ENCODE assay signal across 1 cellular context in genomic region chr11:68839054-68839865, GRCh38.
TF ChIP-seq lines count a peak whose summit lies in the region.

No MANE protein-coding gene starts in this region.

TF ChIP-seq in HepG2, 621 proteins besides CTCF, POLR2A, EP300 and RAD21 (continued from another document and continues in another):
- TF ChIP-seq TAF15 (IDR thresholded peaks at IDR 0.05; ENCODE audit: low read depth, low read length, poor library complexity, severe bottlenecking) (no peak), ZFP62 (CRISPR knock-in tag; IDR thresholded peaks at IDR 0.05) (no peak), AKNA (CRISPR knock-in tag; IDR thresholded peaks at IDR 0.05; ENCODE audit: borderline replicate concordance) (no peak), ZNF773 (CRISPR knock-in tag; IDR thresholded peaks at IDR 0.05; ENCODE audit: borderline replicate concordance) (no peak), BHLHE40 (IDR thresholded peaks at IDR 0.05; ENCODE audit: low read length) (peak; percentile 95), ZNF276 (CRISPR knock-in tag; IDR thresholded peaks at IDR 0.05; ENCODE audit: low read depth) (no peak), RARA (CRISPR knock-in tag; IDR thresholded peaks at IDR 0.05) (peak; percentile 87), STAT6 (CRISPR knock-in tag; IDR thresholded peaks at IDR 0.05; ENCODE audit: borderline replicate concordance) (no peak), KAT7 (CRISPR knock-in tag; IDR thresholded peaks at IDR 0.05; ENCODE audit: borderline replicate concordance) (no peak; the same call in 1 of the 2 replicates), ZBTB7A (CRISPR knock-in tag; IDR thresholded peaks at IDR 0.05) (no peak), ZNF44 (CRISPR knock-in tag; IDR thresholded peaks at IDR 0.05) (no peak), NRL (CRISPR knock-in tag; IDR thresholded peaks at IDR 0.05; ENCODE audit: borderline replicate concordance) (peak; percentile 81), ZNF629 (CRISPR knock-in tag; conservative IDR thresholded peaks at IDR 0.05) (no peak), ZFAT (CRISPR knock-in tag; conservative IDR thresholded peaks at IDR 0.05) (no peak), MLX (CRISPR knock-in tag; IDR thresholded peaks at IDR 0.05) (peak; percentile 77), HBP1 (CRISPR knock-in tag; IDR thresholded peaks at IDR 0.05; ENCODE audit: low read depth) (0 out of 2 replicates have a peak, but pooled peaks have one; percentile 43), SIN3A (IDR thresholded peaks at IDR 0.05; ENCODE audit: borderline replicate concordance, low read depth, low read length) (peak; percentile 53; the same call in 1 of the 2 replicates), RXRB (CRISPR knock-in tag; IDR thresholded peaks at IDR 0.05; ENCODE audit: borderline replicate concordance) (peak; percentile 100), ISL2 (CRISPR knock-in tag; IDR thresholded peaks at IDR 0.05) (no peak), MTERF4 (CRISPR knock-in tag; IDR thresholded peaks at IDR 0.05) (no peak), NR3C1 (CRISPR knock-in tag; IDR thresholded peaks at IDR 0.05) (no peak), ZFP36L2 (CRISPR knock-in tag; IDR thresholded peaks at IDR 0.05) (no peak), ZNF33B (CRISPR knock-in tag; IDR thresholded peaks at IDR 0.05) (no peak), FOSL2 (CRISPR knock-in tag; IDR thresholded peaks at IDR 0.05) (peak; percentile 47; the same call in 1 of the 2 replicates), ASH2L (IDR thresholded peaks at IDR 0.05; ENCODE audit: insufficient read length, low read depth, low read length) (peak; percentile 53), HDAC1 (CRISPR knock-in tag; IDR thresholded peaks at IDR 0.05) (peak; percentile 67), IRF9 (CRISPR knock-in tag; IDR thresholded peaks at IDR 0.05; ENCODE audit: borderline replicate concordance) (no peak), XRCC5 (optimal IDR thresholded peaks at IDR 0.05; ENCODE audit: low read length) (peak; percentile 2), ZNF747 (CRISPR knock-in tag; IDR thresholded peaks at IDR 0.05; ENCODE audit: borderline replicate concordance) (peak; percentile 92), PHB2 (IDR thresholded peaks at IDR 0.05; ENCODE audit: partially characterized antibody) (no peak), ZNF383 (CRISPR knock-in tag; IDR thresholded peaks at IDR 0.05; ENCODE audit: borderline replicate concordance) (no peak), JUNB (CRISPR knock-in tag; IDR thresholded peaks at IDR 0.05; ENCODE audit: borderline replicate concordance) (no peak), SKI (IDR thresholded peaks at IDR 0.05; ENCODE audit: partially characterized antibody) (peak; percentile 95), KDM4B (CRISPR knock-in tag; IDR thresholded peaks at IDR 0.05) (no peak), EHMT2 (IDR thresholded peaks at IDR 0.05; ENCODE audit: borderline replicate concordance, low read depth, low read length) (no peak), ZNF20 (CRISPR knock-in tag; IDR thresholded peaks at IDR 0.05) (no peak), HHEX (CRISPR knock-in tag; IDR thresholded peaks at IDR 0.05) (no peak), MAX (IDR thresholded peaks at IDR 0.05) (peak; percentile 64), ZSCAN9 (CRISPR knock-in tag; IDR thresholded peaks at IDR 0.05; ENCODE audit: borderline replicate concordance) (no peak), ZNF687 (CRISPR knock-in tag; IDR thresholded peaks at IDR 0.05) (peak; percentile 91), TOE1 (CRISPR knock-in tag; IDR thresholded peaks at IDR 0.05) (0 out of 2 replicates have a peak, but pooled peaks have one; percentile 5), RFXAP (CRISPR knock-in tag; IDR thresholded peaks at IDR 0.05; ENCODE audit: borderline replicate concordance) (peak; percentile 68; the same call in 1 of the 2 replicates), ZNF564 (CRISPR knock-in tag; IDR thresholded peaks at IDR 0.05) (peak; percentile 43; the same call in 1 of the 2 replicates), ZNF891 (CRISPR knock-in tag; IDR thresholded peaks at IDR 0.05) (peak; percentile 22; the same call in 1 of the 2 replicates), ZNF235 (CRISPR knock-in tag; IDR thresholded peaks at IDR 0.05; ENCODE audit: borderline replicate concordance) (no peak), SRSF1 (optimal IDR thresholded peaks at IDR 0.05; ENCODE audit: low read depth, low read length) (peak; percentile 53), CCDC6 (CRISPR knock-in tag; IDR thresholded peaks at IDR 0.05) (peak; percentile 47; the same call in 1 of the 2 replicates), GPN1 (CRISPR knock-in tag; IDR thresholded peaks at IDR 0.05; ENCODE audit: borderline replicate concordance) (no peak), REXO4 (CRISPR knock-in tag; IDR thresholded peaks at IDR 0.05; ENCODE audit: borderline replicate concordance) (no peak), ARID2 (CRISPR knock-in tag; IDR thresholded peaks at IDR 0.05; ENCODE audit: borderline replicate concordance) (no peak), JUN (CRISPR knock-in tag; IDR thresholded peaks at IDR 0.05) (no peak), PITX1 (CRISPR knock-in tag; IDR thresholded peaks at IDR 0.05) (peak; percentile 62; the same call in 1 of the 2 replicates)
